ENCODE assay signal across 8 cellular contexts in genomic region chr1:109959974-109960744, GRCh38. TPM values are rescaled to one million over a fixed set of nuclear protein-coding genes. Genes with fewer than 3 reads are reported as not detected.
A peak's percentile ranks its signal among the peaks of the same experiment; 100 is the strongest.
DNase-seq lines count a peak whose midpoint lies in the region; ATAC-seq, FAIRE-seq and TF ChIP-seq lines count a peak whose summit lies in the region.

No MANE protein-coding gene starts in this region.

- H3K36me3 ChIP-seq in A673 (ENCODE audit: insufficient read depth, low read length, poor library complexity, severe bottlenecking): no peaks in the 10 kb centered on the region

- H3K36me3 Mint-ChIP-seq in T-helper 17 cell (ENCODE audit: low read depth): peaks cover 3% of the 10 kb centered on the region

- H3K4me1 ChIP-seq in A673 (ENCODE audit: insufficient read depth, low read length, poor library complexity, severe bottlenecking): no peaks in the 10 kb centered on the region

- BruUV-seq in A673 (replicated peaks; lab: Mats Ljungman, UMichigan): no TSS peak

- H3K4me3 ChIP-seq in A673 (ENCODE audit: low read depth, low read length, poor library complexity, severe bottlenecking): no peak overlapping the region

- H3K9me3 ChIP-seq in A673 (ENCODE audit: low read depth, low read length, poor library complexity, severe bottlenecking) (no peaks in the 10 kb centered on the region), T-helper 17 cell (ENCODE audit: control insufficient read depth, low read length, poor library complexity, severe bottlenecking) (no peaks in the 10 kb centered on the region)

- H3K4me3 Mint-ChIP-seq in T-helper 17 cell: no peak overlapping the region

- H3K27me3 Mint-ChIP-seq in T-helper 17 cell: peaks cover 32% of the 10 kb centered on the region

- intact Hi-C loops in A673 (cut with micrococcal nuclease; ENCODE audit: unreplicated experiment): no loop called here

- TF ChIP-seq CTCF in A673 (conservative IDR thresholded peaks at IDR 0.05; ENCODE audit: low read depth, low read length): no peak
- TF ChIP-seq CTCF in D721Med (IDR thresholded peaks at IDR 0.05; ENCODE audit: insufficient read depth, missing control alignments): no peak

- no peaks in the 10 kb centered on the region for H3K27me3 ChIP-seq in A673 (replicated peaks; ENCODE audit: insufficient read depth, low read depth, low read length, poor library complexity)

- peak overlapping the region; percentile 39 for H3K27ac Mint-ChIP-seq in T-helper 17 cell

- ATAC-seq in T-helper 17 cell (no peak), GM18520 (IDR thresholded peaks at IDR 0.05; ENCODE audit: unreplicated experiment) (no peak)

- H3K4me1 Mint-ChIP-seq in T-helper 17 cell: peaks cover 4% of the 10 kb centered on the region

- no peak overlapping the region for H3K27ac ChIP-seq in A673 (ENCODE audit: low read depth, low read length, poor library complexity, severe bottlenecking)

- DNase-seq in A673 (ENCODE audit: low spot score) (peak; percentile 33), HuH-7 (ENCODE audit: low spot score) (peak; percentile 47), T-helper 17 cell (no peak), iris pigment epithelial cell (ENCODE audit: low read depth) (peak; percentile 84), NCI-H1436 (lab: John Stamatoyannopoulos, UW) (no peak), anterior cingulate cortex (lab: John Stamatoyannopoulos, UW) (no peak), D721Med (ENCODE audit: insufficient read length, low spot score) (no peak)

- no peak for FAIRE-seq in D721Med (lab: Jason Lieb, UNC)

- POLR2A ChIA-PET in A673 (lab: Charles Lee; ENCODE audit: low non-redundant PET): no interaction called here

- CTCF ChIA-PET in A673 (lab: Charles Lee): no interaction called here

RNA-seq across cellular contexts. Expression of gene AHCYL1, which starts 24.4 kb away (rescaled TPM):
- 89.6 and 107 TPM in 2 replicates for total RNA-seq in A673 (2021)
- 10 to 100 TPM; 16.5 to 21.3 TPM for total RNA-seq in T-helper 17 cell

RNA-seq across cellular contexts. Expression of gene CSF1, which starts 49.5 kb away (rescaled TPM):
- total RNA-seq in A673 (2021) (4.9 and 7.2 TPM in 2 replicates), T-helper 17 cell (10 to 100 TPM; 15.4 to 20.3 TPM)

Comparison
In these comparisons a context has a peak if more than half of its experiments do, and no peak if none do; other contexts are left out.
1. DNase-seq: peak in A673 (single experiment), HuH-7 (single experiment) and iris pigment epithelial cell (single experiment); none in T-helper 17 cell (0 of 3), NCI-H1436 (single experiment), anterior cingulate cortex (0 of 58) and D721Med (single experiment).